In genomic region chr4:147057631-147057980, GRCh38 we compare ENCODE assay signal across 8 cellular contexts.
DNase-seq lines count a peak whose midpoint lies in the region; ATAC-seq and TF ChIP-seq lines count a peak whose summit lies in the region.

No MANE protein-coding gene starts in this region.

- no peaks in the 10 kb centered on the region for H3K4me1 ChIP-seq in Panc1 (ENCODE audit: control insufficient read depth, insufficient read depth, low read length)

- ATAC-seq in GM18517 (IDR thresholded peaks at IDR 0.05; ENCODE audit: unreplicated experiment) = peak; percentile 52
- no peak for ATAC-seq in Panc1
- ATAC-seq in GM18861 (IDR thresholded peaks at IDR 0.05; ENCODE audit: unreplicated experiment) = no peak

- BruUV-seq in Panc1 (replicated peaks; lab: Mats Ljungman, UMichigan) = no TSS peak

- DNase-seq in Panc1 (ENCODE audit: low read depth, low spot score) = peak; percentile 4
- peak; percentile 32 for DNase-seq in epithelial cell of proximal tubule (ENCODE audit: low read depth)
- no peak for DNase-seq in skeletal muscle cell (ENCODE audit: low read depth)
- no peak for DNase-seq in NCI-H1417 treated with DMSO at 0.1 percent for 48 hours (lab: John Stamatoyannopoulos, UW)
- no peak for DNase-seq in GM10266 (ENCODE audit: extremely low spot score)
- DNase-seq in NCI-H526 (lab: John Stamatoyannopoulos, UW) = no peak

- no peaks in the 10 kb centered on the region for H3K27me3 ChIP-seq in Panc1 (ENCODE audit: control insufficient read depth, insufficient read depth, low read length)

- TF ChIP-seq CTCF in Panc1 (IDR thresholded peaks at IDR 0.05) (no peak), epithelial cell of proximal tubule (conservative IDR thresholded peaks at IDR 0.05; ENCODE audit: low read depth, low read length) (no peak), GM10266 (IDR thresholded peaks at IDR 0.05; ENCODE audit: control insufficient read depth, insufficient read depth, low read depth, missing control alignments) (no peak)

- POLR2A ChIA-PET in Panc1 (lab: Charles Lee) = no interaction called here

- in situ Hi-C loops in Panc1 (cut with HindIII; ENCODE audit: low pct_unique_long_range_greater_than_20kb, low sequenced_read_pairs) = no loop called here

- no peaks in the 10 kb centered on the region for H3K9me3 ChIP-seq in Panc1 (ENCODE audit: control insufficient read depth, insufficient read depth, low read depth, low read length)

- no peaks in the 10 kb centered on the region for H3K36me3 ChIP-seq in Panc1 (ENCODE audit: control insufficient read depth, insufficient read depth, low read length)

- no peak overlapping the region for H3K27ac ChIP-seq in Panc1 (ENCODE audit: low read length)

- intact Hi-C loops in Panc1 (cut with micrococcal nuclease; ENCODE audit: unreplicated experiment) = no loop called here

- CTCF ChIA-PET in Panc1 (lab: Charles Lee) = no interaction called here

- peak overlapping the region; percentile 26 to 29; a peak in 3 of 4 replicates for H3K4me3 ChIP-seq in Panc1 (ENCODE audit: low read depth in 2 of 2, low read length in 2 of 2)
- peak overlapping the region; percentile 29 for H3K4me3 ChIP-seq in epithelial cell of proximal tubule (ENCODE audit: low read depth, low read length)
- peak overlapping the region; percentile 12 for H3K4me3 ChIP-seq in skeletal muscle cell (ENCODE audit: low read depth, low read length)

Comparison
In these comparisons a context has a peak if more than half of its experiments do, and no peak if none do; other contexts are left out.
1. DNase-seq: peak in Panc1 (single experiment) and epithelial cell of proximal tubule (single experiment); none in skeletal muscle cell (single experiment), NCI-H1417 treated with DMSO at 0.1 percent for 48 hours (single experiment), GM10266 (single experiment) and NCI-H526 (0 of 2).
2. Peak in every context shown above with its lines, with median percentiles within 50 percentile points of each other: H3K4me3 ChIP-seq.